1 cellular context compared by ENCODE assay signal in the genomic region with DNA sequence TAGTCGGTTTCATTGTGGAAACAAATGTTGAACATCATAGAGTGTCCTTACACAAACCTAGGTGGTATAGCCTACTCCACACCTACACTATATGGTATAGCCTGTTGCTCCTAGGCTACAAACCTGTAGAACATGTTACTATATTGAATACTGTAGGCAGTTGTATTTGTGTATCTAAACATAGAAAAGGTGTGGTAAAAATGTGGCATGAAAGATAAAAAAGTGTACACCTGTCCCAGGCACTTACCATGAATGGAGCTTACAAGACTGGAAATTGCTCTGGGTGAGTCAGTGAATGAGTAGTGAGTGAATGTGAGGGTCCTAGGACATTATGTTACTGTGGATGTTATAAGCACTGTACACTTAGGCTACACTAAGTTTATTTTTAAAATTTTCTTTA.
TF ChIP-seq lines count a peak whose summit lies in the region.

No MANE protein-coding gene starts in this region.

TF ChIP-seq in HEK293, 187 proteins besides CTCF, POLR2A, EP300 and RAD21 (continued from another document):
- TF ChIP-seq, protein P1, sequence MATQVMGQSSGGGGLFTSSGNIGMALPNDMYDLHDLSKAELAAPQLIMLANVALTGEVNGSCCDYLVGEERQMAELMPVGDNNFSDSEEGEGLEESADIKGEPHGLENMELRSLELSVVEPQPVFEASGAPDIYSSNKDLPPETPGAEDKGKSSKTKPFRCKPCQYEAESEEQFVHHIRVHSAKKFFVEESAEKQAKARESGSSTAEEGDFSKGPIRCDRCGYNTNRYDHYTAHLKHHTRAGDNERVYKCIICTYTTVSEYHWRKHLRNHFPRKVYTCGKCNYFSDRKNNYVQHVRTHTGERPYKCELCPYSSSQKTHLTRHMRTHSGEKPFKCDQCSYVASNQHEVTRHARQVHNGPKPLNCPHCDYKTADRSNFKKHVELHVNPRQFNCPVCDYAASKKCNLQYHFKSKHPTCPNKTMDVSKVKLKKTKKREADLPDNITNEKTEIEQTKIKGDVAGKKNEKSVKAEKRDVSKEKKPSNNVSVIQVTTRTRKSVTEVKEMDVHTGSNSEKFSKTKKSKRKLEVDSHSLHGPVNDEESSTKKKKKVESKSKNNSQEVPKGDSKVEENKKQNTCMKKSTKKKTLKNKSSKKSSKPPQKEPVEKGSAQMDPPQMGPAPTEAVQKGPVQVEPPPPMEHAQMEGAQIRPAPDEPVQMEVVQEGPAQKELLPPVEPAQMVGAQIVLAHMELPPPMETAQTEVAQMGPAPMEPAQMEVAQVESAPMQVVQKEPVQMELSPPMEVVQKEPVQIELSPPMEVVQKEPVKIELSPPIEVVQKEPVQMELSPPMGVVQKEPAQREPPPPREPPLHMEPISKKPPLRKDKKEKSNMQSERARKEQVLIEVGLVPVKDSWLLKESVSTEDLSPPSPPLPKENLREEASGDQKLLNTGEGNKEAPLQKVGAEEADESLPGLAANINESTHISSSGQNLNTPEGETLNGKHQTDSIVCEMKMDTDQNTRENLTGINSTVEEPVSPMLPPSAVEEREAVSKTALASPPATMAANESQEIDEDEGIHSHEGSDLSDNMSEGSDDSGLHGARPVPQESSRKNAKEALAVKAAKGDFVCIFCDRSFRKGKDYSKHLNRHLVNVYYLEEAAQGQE (tag by site-specific recombination; IDR thresholded peaks at IDR 0.05): no peak
